ENCODE assay signal across 9 cellular contexts in genomic region chr4:67714248-67714583, GRCh38. TPM values are rescaled to one million over a fixed set of nuclear protein-coding genes. Genes with fewer than 3 reads are reported as not detected.
DNase-seq lines count a peak whose midpoint lies in the region; ATAC-seq, FAIRE-seq and TF ChIP-seq lines count a peak whose summit lies in the region.
"Had no signal": no experiment of that assay in that cellular context is flagged by ENCODE, and none has a peak within 500 bp of the region (broad histone marks: within the 10 kb centered on the region; RNA-seq: fewer than 3 reads in every experiment).

No MANE protein-coding gene starts in this region.

- H3K9me1 ChIP-seq in keratinocyte (ENCODE audit: control insufficient read depth, extremely low read depth, insufficient read depth, low read length) = no peaks in the 10 kb centered on the region

- no peak for FAIRE-seq in keratinocyte (lab: Jason Lieb, UNC)

- H3K9ac ChIP-seq in keratinocyte (ENCODE audit: control insufficient read depth, extremely low read depth, insufficient read depth, low read length) = peak overlapping the region; percentile 26

- no peak overlapping the region for H3K4me3 ChIP-seq in GM12865 (ENCODE audit: low read depth, low read length)
- H3K4me3 ChIP-seq in keratinocyte (ENCODE audit: control insufficient read depth in 2 of 3, extremely low read depth in 1 of 3, insufficient read depth in 2 of 3, low read depth in 1 of 3, low read length in 3 of 3) = no peak overlapping the region
- no peak overlapping the region for H3K4me3 ChIP-seq in mucosa of descending colon
- H3K4me3 ChIP-seq: esophagus muscularis mucosa had no signal

- H3K9me3 ChIP-seq in keratinocyte (ENCODE audit: control insufficient read depth, low read depth, low read length) (no peaks in the 10 kb centered on the region), mucosa of descending colon (no peaks in the 10 kb centered on the region)
- H3K9me3 ChIP-seq: esophagus muscularis mucosa had no signal

- dilution Hi-C loops in keratinocyte (cut with MboI; ENCODE audit: extremely low pct_ligation_motif_present, low sequenced_read_pairs) = no loop called here

- DNase-seq in GM12865 (ENCODE audit: low read depth) = peak; percentile 11
- peak; percentile 26 for DNase-seq in HuH-7 (ENCODE audit: low spot score)
- DNase-seq in keratinocyte (ENCODE audit: low read depth, low spot score) = no peak
- no peak for DNase-seq in NCI-H2107 (lab: John Stamatoyannopoulos, UW)
- no peak for DNase-seq in NCI-H748 treated with DMSO at 0.1 percent for 48 hours (lab: John Stamatoyannopoulos, UW)
- no peak for DNase-seq in globus pallidus (ENCODE audit: low spot score)
- no peak for DNase-seq in mucosa of descending colon

- peaks cover 40% of the 10 kb centered on the region for H3K79me2 ChIP-seq in keratinocyte (ENCODE audit: control insufficient read depth, insufficient read depth, low read length)

- TF ChIP-seq CTCF in GM12865 (IDR thresholded peaks at IDR 0.05; ENCODE audit: insufficient read depth, low read depth, low read length, missing control alignments) = no peak
- TF ChIP-seq CTCF in keratinocyte (optimal IDR thresholded peaks at IDR 0.05 in 1 of 3, IDR thresholded peaks at IDR 0.05 in 1 of 3, conservative IDR thresholded peaks at IDR 0.05 in 1 of 3; ENCODE audit: extremely low read depth in 1 of 3, insufficient read depth in 2 of 3, low read length in 3 of 3) = no peak
- no peak for TF ChIP-seq CTCF in mucosa of descending colon (IDR thresholded peaks at IDR 0.05)

- peak overlapping the region; percentile 57 for H3K4me2 ChIP-seq in keratinocyte (ENCODE audit: control insufficient read depth, extremely low read depth, insufficient read depth, low read depth, low read length)

- peaks cover 3 to 16% of the 10 kb centered on the region in 2 experiments for H3K36me3 ChIP-seq in keratinocyte (ENCODE audit: control insufficient read depth in 2 of 2, extremely low read depth in 1 of 2, insufficient read depth in 2 of 2, low read length in 2 of 2)
- no peaks in the 10 kb centered on the region for H3K36me3 ChIP-seq in mucosa of descending colon (ENCODE audit: low read depth)

- ATAC-seq in GM21381 (IDR thresholded peaks at IDR 0.05; ENCODE audit: unreplicated experiment) = peak; percentile 59
- ATAC-seq in mucosa of descending colon = no peak

- H4K20me1 ChIP-seq in keratinocyte (ENCODE audit: control insufficient read depth, extremely low read depth, insufficient read depth, low read length) = no peaks in the 10 kb centered on the region

- H3K27me3 ChIP-seq in keratinocyte (ENCODE audit: control insufficient read depth, extremely low read depth, insufficient read depth, low read length) = no peaks in the 10 kb centered on the region
- H3K27me3 ChIP-seq: esophagus muscularis mucosa had no signal

- H3K27ac ChIP-seq in keratinocyte (ENCODE audit: control insufficient read depth, insufficient read depth, low read length) = peak overlapping the region; percentile 81
- H3K27ac ChIP-seq: esophagus muscularis mucosa had no signal

- intact Hi-C loops in mucosa of descending colon (cut with DNase I, micrococcal nuclease) = no loop called here

- H3K4me1 ChIP-seq in keratinocyte (ENCODE audit: control insufficient read depth, extremely low read depth, insufficient read depth, low read length) (peaks cover 31% of the 10 kb centered on the region), mucosa of descending colon (ENCODE audit: low read depth) (no peaks in the 10 kb centered on the region)

- no peak overlapping the region for H2AFZ ChIP-seq in keratinocyte (ENCODE audit: control insufficient read depth, low read length)

RNA-seq across cellular contexts. Expression of gene UBA6, which starts 13.3 kb away (rescaled TPM):
- polyA plus RNA-seq in keratinocyte = 142 to 250 TPM (median 221 TPM) in 3 replicates
- polyA plus RNA-seq in keratinocyte (2011; ENCODE audit: low read depth) = 23.3 TPM
- 121 and 215 TPM in 2 replicates for polyA plus RNA-seq in keratinocyte (2011; cell fraction: cytosol; rRNA removed)
- polyA plus RNA-seq in keratinocyte (2011; cell fraction: nucleus; rRNA removed) = 251 and 367 TPM in 2 replicates
- 23.6 and 108 TPM in 2 replicates for polyA plus RNA-seq in keratinocyte (2012; ENCODE audit: low replicate concordance)
- 50.0 to 680 TPM (median 278 TPM) in 3 replicates for polyA minus RNA-seq in keratinocyte
- polyA minus RNA-seq in keratinocyte (2011; cell fraction: cytosol; rRNA and poly(A)+ RNA removed) = 155 TPM
- polyA minus RNA-seq in keratinocyte (2011; cell fraction: nucleus; rRNA and poly(A)+ RNA removed) = 208 and 450 TPM in 2 replicates
- 10 to 100 TPM; 35.1 to 49.2 (median 47.9) TPM for total RNA-seq in mucosa of descending colon

RNA-seq across cellular contexts. Expression of gene GNRHR, which starts 40.0 kb away (rescaled TPM):
- polyA plus RNA-seq in keratinocyte = 0.17 to 0.45 TPM (median 0.24 TPM) in 3 replicates
- not detected for polyA plus RNA-seq in keratinocyte (2011; ENCODE audit: low read depth)
- polyA plus RNA-seq in keratinocyte (2011; cell fraction: cytosol; rRNA removed) = 0.04 and 0.07 TPM in 2 replicates
- polyA plus RNA-seq in keratinocyte (2011; cell fraction: nucleus; rRNA removed) = 0.33 and 0.35 TPM in 2 replicates
- polyA plus RNA-seq in keratinocyte (2012; ENCODE audit: low replicate concordance) = 0.21 TPM in 1 of 2 replicates, not detected in the other
- 0.20 to 0.51 TPM in 2 of 3 replicates, not detected in the other for polyA minus RNA-seq in keratinocyte
- polyA minus RNA-seq in keratinocyte (2011; cell fraction: cytosol; rRNA and poly(A)+ RNA removed) = not detected
- polyA minus RNA-seq in keratinocyte (2011; cell fraction: nucleus; rRNA and poly(A)+ RNA removed) = 0.21 and 0.70 TPM in 2 replicates
- not detected for total RNA-seq in mucosa of descending colon

Comparison
In these comparisons a context has a peak if more than half of its experiments do, and no peak if none do; other contexts are left out.
1. DNase-seq: peak in GM12865 (single experiment) and HuH-7 (single experiment); none in keratinocyte (single experiment), NCI-H2107 (single experiment), NCI-H748 treated with DMSO at 0.1 percent for 48 hours (single experiment), globus pallidus (single experiment) and mucosa of descending colon (0 of 3).